ENCODE assay signal across 9 cellular contexts in genomic region chr7:116809636-116810266, GRCh38. TPM values are rescaled to one million over a fixed set of nuclear protein-coding genes. Genes with fewer than 3 reads are reported as not detected.
DNase-seq lines count a peak whose midpoint lies in the region; ATAC-seq and TF ChIP-seq lines count a peak whose summit lies in the region.
"Had no signal": no experiment of that assay in that cellular context is flagged by ENCODE, and none has a peak within 500 bp of the region (broad histone marks: within the 10 kb centered on the region; RNA-seq: fewer than 3 reads in every experiment).

No MANE protein-coding gene starts in this region.

- H3K27ac ChIP-seq in HL-60 (replicated peaks) (no peak overlapping the region), mammary epithelial cell (ENCODE audit: insufficient read depth, low read depth, low read length) (no peak overlapping the region), stomach (peak overlapping the region in 4 of 5 donors; percentile 35 to 64 (median 58))
- H3K27ac ChIP-seq: skin epidermis had no signal

- TF ChIP-seq CTCF in CD14-positive monocyte (IDR thresholded peaks at IDR 0.05) (peak; percentile 82), HL-60 (IDR thresholded peaks at IDR 0.05; ENCODE audit: insufficient read depth, low read length) (peak; percentile 13), mammary epithelial cell (conservative IDR thresholded peaks at IDR 0.05 in 1 of 2, IDR thresholded peaks at IDR 0.05 in 1 of 2; ENCODE audit: extremely low read depth in 1 of 2, insufficient read depth in 1 of 2, low read depth in 1 of 2, low read length in 2 of 2) (peak; percentile 45 to 65), stomach (IDR thresholded peaks at IDR 0.05) (peak in 4 of 7 experiments; percentile 27 to 73 (median 40))

- H3K9ac ChIP-seq in mammary epithelial cell (ENCODE audit: insufficient read depth, low read length) = no peak overlapping the region

- H3K27ac Mint-ChIP-seq in CD14-positive monocyte = no peak overlapping the region

- no peaks in the 10 kb centered on the region for H3K36me3 Mint-ChIP-seq in CD14-positive monocyte

- H3K4me2 ChIP-seq in mammary epithelial cell (ENCODE audit: insufficient read depth, low read depth, low read length) = no peak overlapping the region

- H3K27me3 Mint-ChIP-seq in CD14-positive monocyte (ENCODE audit: low read depth in 3 of 3) = peaks cover 0 to 1% (median 0%) of the 10 kb centered on the region in 3 donors

- H3K9me3 Mint-ChIP-seq in CD14-positive monocyte = no peaks in the 10 kb centered on the region

- ATAC-seq in GM18520 (IDR thresholded peaks at IDR 0.05; ENCODE audit: unreplicated experiment) = peak; percentile 50

- H3K27me3 ChIP-seq in HL-60 (ENCODE audit: insufficient read depth, poor library complexity, severe bottlenecking) = no peaks in the 10 kb centered on the region
- H3K27me3 ChIP-seq in mammary epithelial cell (ENCODE audit: insufficient read depth, low read length) = no peaks in the 10 kb centered on the region
- no peaks in the 10 kb centered on the region for H3K27me3 ChIP-seq in stomach

- no peak overlapping the region for H3K4me3 Mint-ChIP-seq in CD14-positive monocyte

- H3K36me3 ChIP-seq in mammary epithelial cell (ENCODE audit: insufficient read depth, low read length) = no peaks in the 10 kb centered on the region
- no peaks in the 10 kb centered on the region for H3K36me3 ChIP-seq in stomach

- H3K4me1 Mint-ChIP-seq in CD14-positive monocyte = peaks cover 11% of the 10 kb centered on the region

- 100% methylated on average over 1 of the region's 1 CpG for WGBS in mammary epithelial cell (ENCODE audit: low coverage, missing lambda C conversion rate)
- WGBS in stomach, 5 donors = 38 to 72% (median 55%) methylated on average over 1 of the region's 1 CpG

- H3K4me1 ChIP-seq in mammary epithelial cell (ENCODE audit: insufficient read depth, low read length) (peaks cover 3% of the 10 kb centered on the region), stomach (peaks cover 0 to 45% (median 26%) of the 10 kb centered on the region in 4 donors)

- CTCF ChIA-PET in mammary epithelial cell (lab: Charles Lee; ENCODE audit: low non-redundant PET) = no interaction called here

- dilution Hi-C loops in mammary epithelial cell (cut with HindIII; ENCODE audit: low sequenced_read_pairs) = loop anchor here (10.0 kb wide), 1 partner anchor 635 kb away; no protein-coding TSS in a partner anchor

- in situ Hi-C loops in mammary epithelial cell (cut with MboI; ENCODE audit: low sequenced_read_pairs in 2 of 2) = loop anchor here (5.0 to 25.0 kb wide), 4 partner anchors 135 to 647 kb away; partner anchors contain the start of gene MET (in 1 of the 2)

- H3K9me3 ChIP-seq in mammary epithelial cell (replicated peaks; ENCODE audit: insufficient read depth, low read length) = no peaks in the 10 kb centered on the region
- no peaks in the 10 kb centered on the region for H3K9me3 ChIP-seq in stomach

- TF ChIP-seq POLR2A in stomach (IDR thresholded peaks at IDR 0.05) = no peak

- no peak for DNase-seq in CD14-positive monocyte (ENCODE audit: low spot score)
- peak in 1 of 2 experiments; percentile 24 for DNase-seq in HL-60 (ENCODE audit: low read depth in 1 of 2, low spot score in 1 of 2)
- DNase-seq in NCI-H82 (lab: John Stamatoyannopoulos, UW) = peak; percentile 80
- peak; percentile 56 for DNase-seq in mammary epithelial cell
- peak; percentile 71 for DNase-seq in iris pigment epithelial cell (ENCODE audit: low read depth)
- no peak for DNase-seq in stomach
- DNase-seq in activated CD8-positive, alpha-beta memory T cell treated with anti-CD3 and anti-CD28 coated beads, Interleukin-2, amount 50 U/mL, for 4 hours = no peak

- no TSS peak for BruUV-seq in mammary epithelial cell (replicated peaks; lab: Mats Ljungman, UMichigan)

- H3K4me3 ChIP-seq in HL-60 (replicated peaks; ENCODE audit: insufficient read depth, low read length) = no peak overlapping the region
- H3K4me3 ChIP-seq in mammary epithelial cell (replicated peaks in 1 of 3; ENCODE audit: insufficient read depth in 1 of 3, low read depth in 2 of 3, low read length in 3 of 3) = no peak overlapping the region
- no peak overlapping the region for H3K4me3 ChIP-seq in stomach
- H3K4me3 ChIP-seq: skin epidermis had no signal

- no peaks in the 10 kb centered on the region for H3K79me2 ChIP-seq in mammary epithelial cell (ENCODE audit: insufficient read depth, low read length)

- intact Hi-C loops in CD14-positive monocyte (cut with micrococcal nuclease) = loop anchor here (5.0 to 10.0 kb wide), 6 partner anchors 48 to 635 kb away; partner anchors contain the start of gene MET (in 1 of the 2)
- intact Hi-C loops in mammary epithelial cell (cut with micrococcal nuclease) = loop anchor here (1.0 to 5.0 kb wide), 5 partner anchors 137 to 636 kb away; partner anchors contain the start of genes CAV1 and MET
- intact Hi-C loops in stomach (cut with DNase I; ENCODE audit: low total_unique reads) = loop anchor here (10.0 kb wide), 2 partner anchors 135 to 215 kb away; partner anchors contain the start of gene MET

- no peak for TF ChIP-seq EP300 in stomach (IDR thresholded peaks at IDR 0.05)

- no peak overlapping the region for H2AFZ ChIP-seq in mammary epithelial cell (ENCODE audit: low read depth, low read length)

- no peaks in the 10 kb centered on the region for H4K20me1 ChIP-seq in mammary epithelial cell (ENCODE audit: insufficient read depth, low read length)

RNA-seq across cellular contexts. Expression of gene CAPZA2, which starts 52.6 kb away (rescaled TPM):
- polyA plus RNA-seq in CD14-positive monocyte (100 to 1,000 TPM; 672 to 807 TPM), mammary epithelial cell (50.5 TPM), stomach (10 to 100 TPM; 35.6 to 92.0 (median 74.6) TPM)
- total RNA-seq in mammary epithelial cell (100 to 1,000 TPM; 101 to 152 TPM), stomach (1,000 to 10,000 TPM in 1 of 5 donors, 100 to 1,000 TPM in 2, 10 to 100 TPM in 2; 13.9 to 1,001 (median 107) TPM)
- 46.5 TPM for polyA minus RNA-seq in mammary epithelial cell

Comparison
In these comparisons a context has a peak if more than half of its experiments do, and no peak if none do; other contexts are left out.
1. DNase-seq: peak in NCI-H82 (single experiment), mammary epithelial cell (single experiment) and iris pigment epithelial cell (single experiment); none in CD14-positive monocyte (single experiment), stomach (single experiment) and activated CD8-positive, alpha-beta memory T cell treated with anti-CD3 and anti-CD28 coated beads, Interleukin-2, amount 50 U/mL, for 4 hours (single experiment).
2. CTCF ChIP-seq: peak in every context shown above with its lines; median percentile 82 in CD14-positive monocyte; 55 in mammary epithelial cell; 40 in stomach; 13 in HL-60.
3. H3K27ac ChIP-seq: peak in stomach (4 of 5); none in HL-60 (single experiment) and mammary epithelial cell (single experiment).
4. RNA of gene CAPZA2, which starts 52.6 kb away (polyA plus RNA-seq): 672 to 807 TPM in CD14-positive monocyte; 35.6 to 92.0 TPM in stomach and 50.5 TPM in mammary epithelial cell (single experiment); every median in the first group is over 4 times any median in the second.